8 cellular contexts compared by ENCODE assay signal in genomic region chr12:57621497-57622292, GRCh38. TPM values are rescaled to one million over a fixed set of nuclear protein-coding genes. Genes with fewer than 3 reads are reported as not detected.
DNase-seq lines count a peak whose midpoint lies in the region; FAIRE-seq and TF ChIP-seq lines count a peak whose summit lies in the region.

No MANE protein-coding gene starts in this region.

- H3K9me3 Mint-ChIP-seq in activated CD4-positive, alpha-beta memory T cell treated with anti-CD3 and anti-CD28 coated beads for 36 hours, result no peaks in the 10 kb centered on the region
- H3K9me3 Mint-ChIP-seq in endothelial cell (ENCODE audit: unreplicated experiment), result no peaks in the 10 kb centered on the region

- TF ChIP-seq EP300 in suprapubic skin (IDR thresholded peaks at IDR 0.05), result no peak

- DNase-seq in GM18507 (ENCODE audit: extremely low spot score, insufficient read length, low read depth), result no peak
- DNase-seq in NCI-H1105 (lab: John Stamatoyannopoulos, UW), result peak; percentile 30
- peak; percentile 68 for DNase-seq in activated CD4-positive, alpha-beta memory T cell treated with anti-CD3 and anti-CD28 coated beads for 36 hours
- peak; percentile 83 for DNase-seq in endothelial cell (ENCODE audit: low spot score)
- DNase-seq in suprapubic skin (ENCODE audit: low spot score in 2 of 2), result no peak
- no peak for DNase-seq in NK-92 (lab: John Stamatoyannopoulos, UW; ENCODE audit: unreplicated experiment)

- H3K4me1 ChIP-seq in ACC112 (ENCODE audit: control insufficient read depth, insufficient read depth, low read length, unreplicated experiment) (no peaks in the 10 kb centered on the region), mucosa of rectum (ENCODE audit: control insufficient read depth in 2 of 2, insufficient read depth in 2 of 2, low read length in 2 of 2) (peaks cover 11 to 15% of the 10 kb centered on the region in 2 donors), suprapubic skin (peaks cover 23% of the 10 kb centered on the region)

- intact Hi-C loops in activated CD4-positive, alpha-beta memory T cell treated with anti-CD3 and anti-CD28 coated beads for 36 hours (cut with micrococcal nuclease), result loop anchor here (1.0 to 5.0 kb wide), 4 partner anchors 31 to 164 kb away; partner anchors contain the start of genes DDIT3, GLI1, INHBE and MBD6

- H3K36me3 ChIP-seq in ACC112 (ENCODE audit: insufficient read depth, low read length) (no peaks in the 10 kb centered on the region), mucosa of rectum (ENCODE audit: control insufficient read depth in 2 of 2, insufficient read depth in 2 of 2, low read length in 2 of 2) (no peaks in the 10 kb centered on the region), suprapubic skin (no peaks in the 10 kb centered on the region)

- no peak for TF ChIP-seq POLR2A in suprapubic skin (IDR thresholded peaks at IDR 0.05)

- H3K4me3 ChIP-seq in ACC112 (ENCODE audit: low read depth, low read length) (peak overlapping the region; percentile 74), mucosa of rectum (ENCODE audit: low read length in 2 of 2) (peak overlapping the region; percentile 15 to 54), suprapubic skin (peak overlapping the region; percentile 48)

- peaks cover 24% of the 10 kb centered on the region for H3K4me1 Mint-ChIP-seq in activated CD4-positive, alpha-beta memory T cell treated with anti-CD3 and anti-CD28 coated beads for 36 hours (ENCODE audit: low read depth)
- H3K4me1 Mint-ChIP-seq in endothelial cell (ENCODE audit: unreplicated experiment), result peaks cover 38% of the 10 kb centered on the region

- H3K27ac ChIP-seq in ACC112 (ENCODE audit: low read depth, low read length), result no peak overlapping the region
- no peak overlapping the region for H3K27ac ChIP-seq in mucosa of rectum (ENCODE audit: low read depth in 2 of 2, low read length in 2 of 2)
- H3K27ac ChIP-seq in suprapubic skin, result no peak overlapping the region

- TF ChIP-seq CTCF in endothelial cell (IDR thresholded peaks at IDR 0.05; ENCODE audit: unreplicated experiment), result peak; percentile 84
- peak; percentile 77 to 86 for TF ChIP-seq CTCF in suprapubic skin (IDR thresholded peaks at IDR 0.05)

- H3K27me3 ChIP-seq in ACC112 (ENCODE audit: insufficient read depth, low read length), result peaks cover 10% of the 10 kb centered on the region; the same call in 1 of the 2 replicates
- H3K27me3 ChIP-seq in mucosa of rectum (ENCODE audit: control insufficient read depth in 2 of 2, insufficient read depth in 2 of 2, low read length in 2 of 2), result peaks cover 68 to 75% of the 10 kb centered on the region in 2 donors
- H3K27me3 ChIP-seq in suprapubic skin, result peaks cover 81% of the 10 kb centered on the region

- H3K9ac ChIP-seq in mucosa of rectum (ENCODE audit: low read depth in 1 of 2, low read length in 2 of 2), result peak overlapping the region in 1 of 2 donors; percentile 34

- H3K9me3 ChIP-seq in mucosa of rectum (ENCODE audit: control insufficient read depth in 2 of 2, low read length in 2 of 2) (no peaks in the 10 kb centered on the region), suprapubic skin (no peaks in the 10 kb centered on the region)

- no peaks in the 10 kb centered on the region for H3K36me3 Mint-ChIP-seq in activated CD4-positive, alpha-beta memory T cell treated with anti-CD3 and anti-CD28 coated beads for 36 hours
- peaks cover 27% of the 10 kb centered on the region for H3K36me3 Mint-ChIP-seq in endothelial cell (ENCODE audit: low read depth, unreplicated experiment)

- POLR2A ChIA-PET in activated CD4-positive, alpha-beta memory T cell treated with anti-CD3 and anti-CD28 coated beads for 36 hours (lab: Charles Lee), result interaction anchor here (0.6 to 2.1 kb wide), 2 partner anchors 10 to 95 kb away, joined by 3 to 9 read pairs; partner anchors contain the start of gene ARHGEF25

- peak overlapping the region; percentile 63 for H3K4me3 Mint-ChIP-seq in activated CD4-positive, alpha-beta memory T cell treated with anti-CD3 and anti-CD28 coated beads for 36 hours
- peak overlapping the region; percentile 81 for H3K4me3 Mint-ChIP-seq in endothelial cell (ENCODE audit: unreplicated experiment)

- peak overlapping the region; percentile 83 for H2AFZ ChIP-seq in ACC112 (ENCODE audit: low read length, unreplicated experiment)

- no peak overlapping the region for H3K27ac Mint-ChIP-seq in activated CD4-positive, alpha-beta memory T cell treated with anti-CD3 and anti-CD28 coated beads for 36 hours
- H3K27ac Mint-ChIP-seq in endothelial cell (ENCODE audit: unreplicated experiment), result no peak overlapping the region

- 5% methylated on average over 28 of the region's 49 CpGs for WGBS in suprapubic skin

- CTCF ChIA-PET in activated CD4-positive, alpha-beta memory T cell treated with anti-CD3 and anti-CD28 coated beads for 36 hours (lab: Charles Lee), result interaction anchor here (1.1 to 7.5 kb wide), 15 partner anchors 8 to 163 kb away, joined by 3 to 112 read pairs (median 6); partner anchors contain the start of genes ARHGEF25, B4GALNT1 and PIP4K2C

- H3K79me2 ChIP-seq in ACC112 (ENCODE audit: control insufficient read depth, insufficient read depth, low read length, unreplicated experiment), result no peaks in the 10 kb centered on the region

- peaks cover 88% of the 10 kb centered on the region for H3K27me3 Mint-ChIP-seq in activated CD4-positive, alpha-beta memory T cell treated with anti-CD3 and anti-CD28 coated beads for 36 hours
- H3K27me3 Mint-ChIP-seq in endothelial cell (ENCODE audit: unreplicated experiment), result peaks cover 62% of the 10 kb centered on the region

- FAIRE-seq in GM18507 (lab: Jason Lieb, UNC), result peak; percentile 42

RNA-seq across cellular contexts. Expression of gene ARHGEF25, which starts 10.5 kb away (rescaled TPM):
- 1 to 10 TPM; 1.4 to 2.5 TPM for total RNA-seq in activated CD4-positive, alpha-beta memory T cell treated with anti-CD3 and anti-CD28 coated beads for 36 hours
- 20.0 TPM for total RNA-seq in endothelial cell (ENCODE audit: unreplicated experiment)
- total RNA-seq in suprapubic skin, result 10 to 100 TPM in 1 of 4 donors, 1 to 10 TPM in 3; 4.0 to 13.3 (median 7.9) TPM

RNA-seq across cellular contexts. Expression of gene B4GALNT1, which starts 11.3 kb away (rescaled TPM):
- 1 to 10 TPM; 1.7 to 2.1 TPM for total RNA-seq in activated CD4-positive, alpha-beta memory T cell treated with anti-CD3 and anti-CD28 coated beads for 36 hours
- total RNA-seq in endothelial cell (ENCODE audit: unreplicated experiment) (1.3 TPM), suprapubic skin (under 1 TPM in 3 of 4 donors, not detected in 1; 0.38 to 0.48 (median 0.42) TPM)

RNA-seq across cellular contexts. Expression of gene DTX3, which starts 17.1 kb away (rescaled TPM):
- total RNA-seq in activated CD4-positive, alpha-beta memory T cell treated with anti-CD3 and anti-CD28 coated beads for 36 hours, result 10 to 100 TPM; 15.4 to 15.8 TPM
- total RNA-seq in endothelial cell (ENCODE audit: unreplicated experiment) (43.7 TPM), suprapubic skin (10 to 100 TPM; 10.4 to 19.0 (median 12.1) TPM)

RNA-seq across cellular contexts. Expression of gene PIP4K2C, which starts 30.7 kb away (rescaled TPM):
- 10 to 100 TPM; 17.8 to 20.6 TPM for total RNA-seq in activated CD4-positive, alpha-beta memory T cell treated with anti-CD3 and anti-CD28 coated beads for 36 hours
- total RNA-seq in endothelial cell (ENCODE audit: unreplicated experiment), result 18.5 TPM
- total RNA-seq in suprapubic skin, result 10 to 100 TPM; 36.9 to 68.9 (median 51.5) TPM

Comparison
In these comparisons a context has a peak if more than half of its experiments do, and no peak if none do; other contexts are left out.
1. DNase-seq: peak in NCI-H1105 (single experiment), activated CD4-positive, alpha-beta memory T cell treated with anti-CD3 and anti-CD28 coated beads for 36 hours (single experiment) and endothelial cell (single experiment); none in GM18507 (single experiment), suprapubic skin (0 of 2) and NK-92 (single experiment).
2. Peak in every context shown above with its lines, with median percentiles within 50 percentile points of each other: H3K4me3 ChIP-seq.